Comparison of ENCODE assay signal across 18 cellular contexts in genomic region chr1:210477328-210477924, GRCh38.
DNase-seq lines count a peak whose midpoint lies in the region; ATAC-seq, FAIRE-seq and TF ChIP-seq lines count a peak whose summit lies in the region.
"Had no signal": no experiment of that assay in that cellular context is flagged by ENCODE, and none has a peak within 500 bp of the region (broad histone marks: within the 10 kb centered on the region; RNA-seq: fewer than 3 reads in every experiment).

No MANE protein-coding gene starts in this region.

- no peaks in the 10 kb centered on the region for H3K4me1 Mint-ChIP-seq in immature natural killer cell
- H3K4me1 Mint-ChIP-seq: natural killer cell had no signal

- H3K4me3 ChIP-seq in left ventricle myocardium inferior: no peak overlapping the region
- H3K4me3 ChIP-seq: BLaER1 treated with 17β-estradiol and CSF1 and Interleukin-3, amounts not matched to agents 10 nM and 100 nM; GM23248; hepatocyte; right lobe of liver had no signal

- H3K9me3 Mint-ChIP-seq in immature natural killer cell: peaks cover 0 to 2% (median 0%) of the 10 kb centered on the region in 6 donors
- H3K9me3 Mint-ChIP-seq: activated CD4-positive, alpha-beta memory T cell treated with anti-CD3 and anti-CD28 coated beads for 36 hours; natural killer cell; stimulated activated naive CD8-positive, alpha-beta T cell treated with anti-CD3 and anti-CD28 coated beads, Interleukin-15, Interleukin-2, amounts not matched to agents 100 ng/mL and 50 ng/mL, for 24 hours had no signal

- H3K36me3 ChIP-seq in left ventricle myocardium inferior: no peaks in the 10 kb centered on the region
- H3K36me3 ChIP-seq: BLaER1 treated with 17β-estradiol and CSF1 and Interleukin-3, amounts not matched to agents 10 nM and 100 nM; right lobe of liver had no signal

- peak; percentile 23 for TF ChIP-seq CTCF in left ventricle myocardium inferior (IDR thresholded peaks at IDR 0.05; ENCODE audit: borderline replicate concordance)

- H3K27me3 ChIP-seq in left ventricle myocardium inferior (ENCODE audit: low read depth): no peaks in the 10 kb centered on the region
- H3K27me3 ChIP-seq: BLaER1 treated with 17β-estradiol and CSF1 and Interleukin-3, amounts not matched to agents 10 nM and 100 nM; hepatocyte; right lobe of liver had no signal

- H3K27ac ChIP-seq in left ventricle myocardium inferior (replicated peaks): no peak overlapping the region
- H3K27ac ChIP-seq: BLaER1 treated with 17β-estradiol and CSF1 and Interleukin-3, amounts not matched to agents 10 nM and 100 nM; GM23248; hepatocyte; right lobe of liver had no signal

- H3K4me1 ChIP-seq in left ventricle myocardium inferior: peaks cover 16% of the 10 kb centered on the region
- H3K4me1 ChIP-seq: BLaER1 treated with 17β-estradiol and CSF1 and Interleukin-3, amounts not matched to agents 10 nM and 100 nM; right lobe of liver had no signal

- intact Hi-C loops in left ventricle myocardium inferior (cut with micrococcal nuclease): no loop called here

- H3K4me3 Mint-ChIP-seq in immature natural killer cell: no peak overlapping the region
- H3K4me3 Mint-ChIP-seq: activated CD4-positive, alpha-beta memory T cell treated with anti-CD3 and anti-CD28 coated beads for 36 hours; natural killer cell; stimulated activated naive CD8-positive, alpha-beta T cell treated with anti-CD3 and anti-CD28 coated beads, Interleukin-15, Interleukin-2, amounts not matched to agents 100 ng/mL and 50 ng/mL, for 24 hours had no signal

- H3K9me3 ChIP-seq in left ventricle myocardium inferior (replicated peaks): no peaks in the 10 kb centered on the region
- H3K9me3 ChIP-seq: BLaER1 treated with 17β-estradiol and CSF1 and Interleukin-3, amounts not matched to agents 10 nM and 100 nM; right lobe of liver had no signal

- no peaks in the 10 kb centered on the region for H3K36me3 Mint-ChIP-seq in immature natural killer cell
- H3K36me3 Mint-ChIP-seq: natural killer cell had no signal

- peaks cover 2 to 3% (median 2%) of the 10 kb centered on the region in 3 donors for H3K27me3 Mint-ChIP-seq in immature natural killer cell (ENCODE audit: low read depth in 3 of 3)
- H3K27me3 Mint-ChIP-seq: activated CD4-positive, alpha-beta memory T cell treated with anti-CD3 and anti-CD28 coated beads for 36 hours; stimulated activated naive CD8-positive, alpha-beta T cell treated with anti-CD3 and anti-CD28 coated beads, Interleukin-15, Interleukin-2, amounts not matched to agents 100 ng/mL and 50 ng/mL, for 24 hours had no signal

- no peak for ATAC-seq in HG03571 (IDR thresholded peaks at IDR 0.05; ENCODE audit: unreplicated experiment)
- ATAC-seq: natural killer cell, right lobe of liver had no signal

- FAIRE-seq in HTR-8/SVneo (lab: Jason Lieb, UNC): no peak
- FAIRE-seq: endothelial cell of umbilical vein, G401.6 had no signal

- H3K27ac Mint-ChIP-seq in immature natural killer cell: no peak overlapping the region
- H3K27ac Mint-ChIP-seq: activated CD4-positive, alpha-beta memory T cell treated with anti-CD3 and anti-CD28 coated beads for 36 hours; natural killer cell; stimulated activated naive CD8-positive, alpha-beta T cell treated with anti-CD3 and anti-CD28 coated beads, Interleukin-15, Interleukin-2, amounts not matched to agents 100 ng/mL and 50 ng/mL, for 24 hours had no signal

- DNase-seq in Daoy (ENCODE audit: low read depth): peak; percentile 7
- peak; percentile 4 for DNase-seq in HTR-8/SVneo (ENCODE audit: insufficient read length, low spot score)
- peak; percentile 22 for DNase-seq in OCI-M1 (lab: John Stamatoyannopoulos, UW)
- no peak for DNase-seq in left ventricle myocardium inferior
- DNase-seq in NCI-H2171 (lab: John Stamatoyannopoulos, UW): no peak
- DNase-seq in RKO (ENCODE audit: low spot score): no peak
- DNase-seq in immature natural killer cell: no peak
- DNase-seq: activated CD4-positive, alpha-beta memory T cell treated with anti-CD3 and anti-CD28 coated beads for 36 hours; activated gamma-delta T cell; GM23248; natural killer cell; right lobe of liver had no signal

Comparison
In these comparisons a context has a peak if more than half of its experiments do, and no peak if none do; other contexts are left out.
1. DNase-seq: peak in Daoy (single experiment), HTR-8/SVneo (single experiment) and OCI-M1 (single experiment); none in left ventricle myocardium inferior (single experiment), NCI-H2171 (single experiment), RKO (single experiment) and immature natural killer cell (0 of 3).